Comparison of ENCODE assay signal across 17 cellular contexts in genomic region chr10:113557389-113558321, GRCh38. TPM values are rescaled to one million over a fixed set of nuclear protein-coding genes. Genes with fewer than 3 reads are reported as not detected.
DNase-seq lines count a peak whose midpoint lies in the region; ATAC-seq and TF ChIP-seq lines count a peak whose summit lies in the region.
"Had no signal": no experiment of that assay in that cellular context is flagged by ENCODE, and none has a peak within 500 bp of the region (broad histone marks: within the 10 kb centered on the region; RNA-seq: fewer than 3 reads in every experiment).

No MANE protein-coding gene starts in this region.

- DNase-seq in left ventricle myocardium inferior = no peak
- DNase-seq in Right ventricle myocardium inferior (ENCODE audit: missing footprints) = no peak
- peak; percentile 73 for DNase-seq in endodermal cell
- DNase-seq in mesothelial cell of epicardium (ENCODE audit: low spot score in 2 of 2, unreplicated experiment in 2 of 2) = no peak
- DNase-seq in activated T-cell treated with anti-CD3 and anti-CD28 coated beads, Interleukin-2, amount 50 U/mL, for 72 hours = no peak
- DNase-seq in activated CD4-positive, alpha-beta T cell treated with anti-CD3 and anti-CD28 coated beads for 48 hours = no peak
- DNase-seq: activated CD4-positive, alpha-beta T cell treated with anti-CD3 and anti-CD28 coated beads for 4 hours; activated T-cell treated with anti-CD3 and anti-CD28 coated beads, Interleukin-2, amount 50 U/mL, for 4 hours; Calu3; gastrocnemius medialis had no signal

- 25 to 35% methylated on average over 11 to 18 of the region's 19 CpGs for WGBS in endodermal cell (ENCODE audit: insufficient coverage in 1 of 2, insufficient read length in 1 of 2), 2 experiments

- H3K4me1 ChIP-seq in left ventricle myocardium inferior (peaks cover 13% of the 10 kb centered on the region), endodermal cell (ENCODE audit: control insufficient read depth, insufficient read depth, low read length) (peaks cover 32% of the 10 kb centered on the region)
- H3K4me1 ChIP-seq: gastrocnemius medialis had no signal

- H3K36me3 ChIP-seq in left ventricle myocardium inferior (no peaks in the 10 kb centered on the region), endodermal cell (ENCODE audit: control insufficient read depth, insufficient read depth, low read length) (no peaks in the 10 kb centered on the region)
- H3K36me3 ChIP-seq: gastrocnemius medialis had no signal

- no peaks in the 10 kb centered on the region for H3K36me3 Mint-ChIP-seq in endodermal cell (ENCODE audit: low read depth)
- H3K36me3 Mint-ChIP-seq in mesothelial cell of epicardium = no peaks in the 10 kb centered on the region
- no peaks in the 10 kb centered on the region for H3K36me3 Mint-ChIP-seq in activated T-cell treated with anti-CD3 and anti-CD28 coated beads, Interleukin-2, amount 50 U/mL, for 72 hours (ENCODE audit: insufficient read depth in 2 of 2)

- ATAC-seq in Right ventricle myocardium inferior = no peak
- no peak for ATAC-seq in HG03045 (IDR thresholded peaks at IDR 0.05; ENCODE audit: unreplicated experiment)
- ATAC-seq in activated T-cell treated with anti-CD3 and anti-CD28 coated beads, Interleukin-2, amount 50 U/mL, for 72 hours (replicated peaks in 1 of 2) = no peak
- no peak for ATAC-seq in HG03097 (IDR thresholded peaks at IDR 0.05; ENCODE audit: low FRiP score, unreplicated experiment)
- ATAC-seq: A549; activated T-cell treated with anti-CD3 and anti-CD28 coated beads, Interleukin-2, amount 50 U/mL, for 4 hours; gastrocnemius medialis; HCT116 had no signal

- peaks cover 80% of the 10 kb centered on the region for H3K27me3 Mint-ChIP-seq in endodermal cell (ENCODE audit: insufficient read depth)
- H3K27me3 Mint-ChIP-seq in mesothelial cell of epicardium (ENCODE audit: low read depth) = peaks cover 59% of the 10 kb centered on the region
- H3K27me3 Mint-ChIP-seq in activated T-cell treated with anti-CD3 and anti-CD28 coated beads, Interleukin-2, amount 50 U/mL, for 72 hours (ENCODE audit: low read depth) = peaks cover 49% of the 10 kb centered on the region

- no peaks in the 10 kb centered on the region for H3K9me3 ChIP-seq in left ventricle myocardium inferior (replicated peaks)
- H3K9me3 ChIP-seq in endodermal cell (ENCODE audit: control insufficient read depth, low read length) = no peaks in the 10 kb centered on the region
- H3K9me3 ChIP-seq: A549, gastrocnemius medialis had no signal

- H3K4me1 Mint-ChIP-seq in endodermal cell (peaks cover 76% of the 10 kb centered on the region), mesothelial cell of epicardium (peaks cover 34% of the 10 kb centered on the region)
- no peaks in the 10 kb centered on the region for H3K4me1 Mint-ChIP-seq in activated T-cell treated with anti-CD3 and anti-CD28 coated beads, Interleukin-2, amount 50 U/mL, for 72 hours (ENCODE audit: low read depth)

- H3K9me3 Mint-ChIP-seq in endodermal cell (no peaks in the 10 kb centered on the region), mesothelial cell of epicardium (no peaks in the 10 kb centered on the region)
- no peaks in the 10 kb centered on the region for H3K9me3 Mint-ChIP-seq in activated T-cell treated with anti-CD3 and anti-CD28 coated beads, Interleukin-2, amount 50 U/mL, for 72 hours
- H3K9me3 Mint-ChIP-seq: activated T-cell treated with anti-CD3 and anti-CD28 coated beads, Interleukin-2, amount 50 U/mL, for 4 hours; dendritic cell treated with granulocyte-macrophage colony-stimulating factor and Interleukin-4, amounts not matched to agents 40 ng/mL and 50 ng/mL, for 4 days had no signal

- H3K4me3 Mint-ChIP-seq in endodermal cell (peak overlapping the region; percentile 28), mesothelial cell of epicardium (peak overlapping the region; percentile 17)
- H3K4me3 Mint-ChIP-seq in activated T-cell treated with anti-CD3 and anti-CD28 coated beads, Interleukin-2, amount 50 U/mL, for 72 hours = no peak overlapping the region
- H3K4me3 Mint-ChIP-seq: activated T-cell treated with anti-CD3 and anti-CD28 coated beads, Interleukin-2, amount 50 U/mL, for 4 hours; dendritic cell treated with granulocyte-macrophage colony-stimulating factor and Interleukin-4, amounts not matched to agents 40 ng/mL and 50 ng/mL, for 4 days had no signal

- peaks cover 70% of the 10 kb centered on the region for H3K27me3 ChIP-seq in left ventricle myocardium inferior (ENCODE audit: low read depth)
- H3K27me3 ChIP-seq in endodermal cell (ENCODE audit: control insufficient read depth, insufficient read depth, low read length, poor library complexity, severe bottlenecking) = no peaks in the 10 kb centered on the region

- H3K27ac Mint-ChIP-seq in endodermal cell = peak overlapping the region; percentile 97
- no peak overlapping the region for H3K27ac Mint-ChIP-seq in mesothelial cell of epicardium
- H3K27ac Mint-ChIP-seq in activated T-cell treated with anti-CD3 and anti-CD28 coated beads, Interleukin-2, amount 50 U/mL, for 72 hours = no peak overlapping the region
- H3K27ac Mint-ChIP-seq: dendritic cell treated with granulocyte-macrophage colony-stimulating factor and Interleukin-4, amounts not matched to agents 40 ng/mL and 50 ng/mL, for 4 days had no signal

- peak overlapping the region; percentile 2 for H3K9ac ChIP-seq in endodermal cell (ENCODE audit: extremely low read depth, low read length, poor library complexity, severe bottlenecking)

- H3K27ac ChIP-seq in left ventricle myocardium inferior (replicated peaks) = no peak overlapping the region
- no peak overlapping the region for H3K27ac ChIP-seq in endodermal cell (ENCODE audit: low read depth, low read length)
- H3K27ac ChIP-seq: A549, gastrocnemius medialis had no signal

- intact Hi-C loops in left ventricle myocardium inferior (cut with micrococcal nuclease) = no loop called here
- intact Hi-C loops in Right ventricle myocardium inferior (cut with DNase I) = no loop called here

- H3K4me3 ChIP-seq in left ventricle myocardium inferior (peak overlapping the region; percentile 20), endodermal cell (ENCODE audit: low read length) (peak overlapping the region; percentile 14)
- H3K4me3 ChIP-seq: A549, gastrocnemius medialis, skin epidermis had no signal

- TF ChIP-seq CTCF in left ventricle myocardium inferior (IDR thresholded peaks at IDR 0.05; ENCODE audit: borderline replicate concordance) (no peak), endodermal cell (conservative IDR thresholded peaks at IDR 0.05) (no peak), mesothelial cell of epicardium (IDR thresholded peaks at IDR 0.05; ENCODE audit: unreplicated experiment) (no peak)

RNA-seq across cellular contexts. Expression of gene HABP2, which starts 4.8 kb away (rescaled TPM):
- total RNA-seq in left ventricle myocardium inferior (not detected), Right ventricle myocardium inferior (not detected), endodermal cell (1 to 10 TPM in 1 of 2 donors, under 1 TPM in 1; 0.71 to 1.6 TPM), mesothelial cell of epicardium (0.13 TPM in 1 of 3 replicates, not detected in the others)
- 0.46 TPM for polyA plus RNA-seq in endodermal cell (2013, experiment 1 of 2)
- polyA plus RNA-seq in endodermal cell (2013, experiment 2 of 2) = 0.33 TPM
- not detected for total RNA-seq in activated T-cell treated with anti-CD3 and anti-CD28 coated beads, Interleukin-2, amount 50 U/mL, for 72 hours
- total RNA-seq: subcutaneous adipose tissue had no signal

Comparison
In these comparisons a context has a peak if more than half of its experiments do, and no peak if none do; other contexts are left out.
1. H3K4me3 Mint-ChIP-seq: peak in endodermal cell (single experiment) and mesothelial cell of epicardium (single experiment); none in activated T-cell treated with anti-CD3 and anti-CD28 coated beads, Interleukin-2, amount 50 U/mL, for 72 hours (0 of 2).